Comparison of ENCODE assay signal across 3 cellular contexts in the genomic region with DNA sequence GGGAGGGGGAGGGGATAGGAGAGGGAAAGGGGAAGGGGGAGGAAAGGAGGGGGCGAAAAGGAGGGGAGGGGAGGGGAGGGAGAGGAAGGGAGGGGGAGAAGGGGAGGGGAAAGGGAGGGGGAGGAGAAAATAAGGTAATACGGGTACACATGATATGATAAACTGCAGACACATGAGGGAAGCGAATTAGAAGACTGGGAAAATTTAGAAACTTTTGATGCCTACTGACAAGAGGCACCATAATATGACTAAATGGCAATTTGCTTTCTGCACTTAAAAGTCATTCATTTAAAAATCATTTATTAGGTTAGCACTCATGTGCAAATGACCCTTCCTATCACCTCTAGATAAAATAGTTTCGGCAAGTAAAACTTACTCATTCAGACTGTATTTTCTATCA.
A peak's percentile ranks its signal among the peaks of the same experiment; 100 is the strongest.
TF ChIP-seq lines count a peak whose summit lies in the region.

No MANE protein-coding gene starts in this region.

TF ChIP-seq in HepG2, 621 proteins besides CTCF, POLR2A, EP300 and RAD21:
- TF ChIP-seq PCBP2 (optimal IDR thresholded peaks at IDR 0.05; ENCODE audit: low read depth, low read length, poor library complexity, severe bottlenecking) = no peak
- TF ChIP-seq PCBP1 (IDR thresholded peaks at IDR 0.05; ENCODE audit: borderline replicate concordance, low read depth, low read length) = peak; percentile 96
- peak; percentile 100 for TF ChIP-seq HNRNPK (IDR thresholded peaks at IDR 0.05; ENCODE audit: low read depth, low read length, poor library complexity, severe bottlenecking)

TF ChIP-seq in GM23338, 12 proteins besides CTCF, POLR2A, EP300 and RAD21 (continues in another document):
- TF ChIP-seq STAT1 (IDR thresholded peaks at IDR 0.05; ENCODE audit: unreplicated experiment) (no peak), EZH2phosphoT487 (IDR thresholded peaks at IDR 0.05; ENCODE audit: unreplicated experiment) (no peak), NANOG (IDR thresholded peaks at IDR 0.05; ENCODE audit: borderline replicate concordance) (no peak), JUNB (IDR thresholded peaks at IDR 0.05; ENCODE audit: unreplicated experiment) (no peak), ZNF331 (CRISPR knock-in tag; IDR thresholded peaks at IDR 0.05; ENCODE audit: low read depth) (no peak), EZH2 (IDR thresholded peaks at IDR 0.05; ENCODE audit: low read depth, unreplicated experiment) (no peak), ZNF114 (CRISPR knock-in tag; IDR thresholded peaks at IDR 0.05) (no peak), POLR2AphosphoS5 (IDR thresholded peaks at IDR 0.05; ENCODE audit: low read depth) (no peak), CREB1 (CRISPR knock-in tag; IDR thresholded peaks at IDR 0.05; ENCODE audit: low read depth) (no peak)
- TF ChIP-seq, protein P1, sequence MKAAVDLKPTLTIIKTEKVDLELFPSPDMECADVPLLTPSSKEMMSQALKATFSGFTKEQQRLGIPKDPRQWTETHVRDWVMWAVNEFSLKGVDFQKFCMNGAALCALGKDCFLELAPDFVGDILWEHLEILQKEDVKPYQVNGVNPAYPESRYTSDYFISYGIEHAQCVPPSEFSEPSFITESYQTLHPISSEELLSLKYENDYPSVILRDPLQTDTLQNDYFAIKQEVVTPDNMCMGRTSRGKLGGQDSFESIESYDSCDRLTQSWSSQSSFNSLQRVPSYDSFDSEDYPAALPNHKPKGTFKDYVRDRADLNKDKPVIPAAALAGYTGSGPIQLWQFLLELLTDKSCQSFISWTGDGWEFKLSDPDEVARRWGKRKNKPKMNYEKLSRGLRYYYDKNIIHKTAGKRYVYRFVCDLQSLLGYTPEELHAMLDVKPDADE (IDR thresholded peaks at IDR 0.05) = no peak
- TF ChIP-seq, protein P2, sequence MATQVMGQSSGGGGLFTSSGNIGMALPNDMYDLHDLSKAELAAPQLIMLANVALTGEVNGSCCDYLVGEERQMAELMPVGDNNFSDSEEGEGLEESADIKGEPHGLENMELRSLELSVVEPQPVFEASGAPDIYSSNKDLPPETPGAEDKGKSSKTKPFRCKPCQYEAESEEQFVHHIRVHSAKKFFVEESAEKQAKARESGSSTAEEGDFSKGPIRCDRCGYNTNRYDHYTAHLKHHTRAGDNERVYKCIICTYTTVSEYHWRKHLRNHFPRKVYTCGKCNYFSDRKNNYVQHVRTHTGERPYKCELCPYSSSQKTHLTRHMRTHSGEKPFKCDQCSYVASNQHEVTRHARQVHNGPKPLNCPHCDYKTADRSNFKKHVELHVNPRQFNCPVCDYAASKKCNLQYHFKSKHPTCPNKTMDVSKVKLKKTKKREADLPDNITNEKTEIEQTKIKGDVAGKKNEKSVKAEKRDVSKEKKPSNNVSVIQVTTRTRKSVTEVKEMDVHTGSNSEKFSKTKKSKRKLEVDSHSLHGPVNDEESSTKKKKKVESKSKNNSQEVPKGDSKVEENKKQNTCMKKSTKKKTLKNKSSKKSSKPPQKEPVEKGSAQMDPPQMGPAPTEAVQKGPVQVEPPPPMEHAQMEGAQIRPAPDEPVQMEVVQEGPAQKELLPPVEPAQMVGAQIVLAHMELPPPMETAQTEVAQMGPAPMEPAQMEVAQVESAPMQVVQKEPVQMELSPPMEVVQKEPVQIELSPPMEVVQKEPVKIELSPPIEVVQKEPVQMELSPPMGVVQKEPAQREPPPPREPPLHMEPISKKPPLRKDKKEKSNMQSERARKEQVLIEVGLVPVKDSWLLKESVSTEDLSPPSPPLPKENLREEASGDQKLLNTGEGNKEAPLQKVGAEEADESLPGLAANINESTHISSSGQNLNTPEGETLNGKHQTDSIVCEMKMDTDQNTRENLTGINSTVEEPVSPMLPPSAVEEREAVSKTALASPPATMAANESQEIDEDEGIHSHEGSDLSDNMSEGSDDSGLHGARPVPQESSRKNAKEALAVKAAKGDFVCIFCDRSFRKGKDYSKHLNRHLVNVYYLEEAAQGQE (IDR thresholded peaks at IDR 0.05; ENCODE audit: unreplicated experiment) = no peak

TF ChIP-seq in K562, 482 proteins besides CTCF, POLR2A, EP300 and RAD21:
- TF ChIP-seq PCBP2 (IDR thresholded peaks at IDR 0.05; ENCODE audit: low read depth, low read length, poor library complexity, severe bottlenecking) (peak; percentile 98), HNRNPK (IDR thresholded peaks at IDR 0.05; ENCODE audit: low read depth, low read length, poor library complexity, severe bottlenecking) (peak; percentile 98), MYNN (IDR thresholded peaks at IDR 0.05) (no peak), MYNN (CRISPR knock-in tag; IDR thresholded peaks at IDR 0.05) (no peak), PCBP1 (IDR thresholded peaks at IDR 0.05; ENCODE audit: low read depth, low read length, poor library complexity, severe bottlenecking) (peak; percentile 95)
